ENCODE assay signal across 8 cellular contexts in genomic region chr5:56123531-56124243, GRCh38.
DNase-seq lines count a peak whose midpoint lies in the region; ATAC-seq and TF ChIP-seq lines count a peak whose summit lies in the region.

No MANE protein-coding gene starts in this region.

- no peak for TF ChIP-seq CTCF in suprapubic skin (IDR thresholded peaks at IDR 0.05)

- no peak for TF ChIP-seq EP300 in suprapubic skin (IDR thresholded peaks at IDR 0.05)

- ATAC-seq in activated naive CD8-positive, alpha-beta T cell treated with anti-CD3 and anti-CD28 coated beads, Interleukin-2, amount 50 U/mL, for 24 hours: peak; percentile 59
- no peak for ATAC-seq in HG03520 (IDR thresholded peaks at IDR 0.05; ENCODE audit: unreplicated experiment)

- no peaks in the 10 kb centered on the region for H3K36me3 ChIP-seq in suprapubic skin

- no peak for DNase-seq in activated naive CD8-positive, alpha-beta T cell treated with anti-CD3 and anti-CD28 coated beads, Interleukin-2, amount 50 U/mL, for 24 hours
- DNase-seq in activated naive CD8-positive, alpha-beta T cell treated with anti-CD3 and anti-CD28 coated beads for 36 hours: no peak
- DNase-seq in amniotic epithelial cell (ENCODE audit: low read depth): peak; percentile 100
- DNase-seq in iPS-NIHi7 (ENCODE audit: extremely low spot score): peak; percentile 87
- DNase-seq in suprapubic skin (ENCODE audit: low spot score in 2 of 2): peak in 1 of 2 donors; percentile 72
- no peak for DNase-seq in activated effector memory CD4-positive, alpha-beta T cell treated with Interleukin-2 at 50 U/mL for 16 hours
- DNase-seq in central memory CD4-positive, alpha-beta T cell: no peak

- no peak overlapping the region for H3K4me3 ChIP-seq in suprapubic skin

- peaks cover 35% of the 10 kb centered on the region for H3K4me1 Mint-ChIP-seq in activated naive CD8-positive, alpha-beta T cell treated with anti-CD3 and anti-CD28 coated beads, Interleukin-2, amount 50 U/mL, for 24 hours
- peaks cover 41% of the 10 kb centered on the region for H3K4me1 Mint-ChIP-seq in activated naive CD8-positive, alpha-beta T cell treated with anti-CD3 and anti-CD28 coated beads for 36 hours

- no peaks in the 10 kb centered on the region for H3K9me3 ChIP-seq in suprapubic skin

- no peaks in the 10 kb centered on the region for H3K27me3 ChIP-seq in suprapubic skin

- H3K9me3 Mint-ChIP-seq in activated naive CD8-positive, alpha-beta T cell treated with anti-CD3 and anti-CD28 coated beads, Interleukin-2, amount 50 U/mL, for 24 hours: no peaks in the 10 kb centered on the region
- H3K9me3 Mint-ChIP-seq in activated naive CD8-positive, alpha-beta T cell treated with anti-CD3 and anti-CD28 coated beads for 36 hours: no peaks in the 10 kb centered on the region

- no peak for TF ChIP-seq POLR2A in suprapubic skin (IDR thresholded peaks at IDR 0.05)

- peak overlapping the region; percentile 53 for H3K27ac ChIP-seq in suprapubic skin

- H3K36me3 Mint-ChIP-seq in activated naive CD8-positive, alpha-beta T cell treated with anti-CD3 and anti-CD28 coated beads, Interleukin-2, amount 50 U/mL, for 24 hours (ENCODE audit: low read depth): no peaks in the 10 kb centered on the region
- H3K36me3 Mint-ChIP-seq in activated naive CD8-positive, alpha-beta T cell treated with anti-CD3 and anti-CD28 coated beads for 36 hours: no peaks in the 10 kb centered on the region

- 61% methylated on average over 8 of the region's 8 CpGs for WGBS in suprapubic skin

- H3K4me3 Mint-ChIP-seq in activated naive CD8-positive, alpha-beta T cell treated with anti-CD3 and anti-CD28 coated beads, Interleukin-2, amount 50 U/mL, for 24 hours: no peak overlapping the region
- no peak overlapping the region for H3K4me3 Mint-ChIP-seq in activated naive CD8-positive, alpha-beta T cell treated with anti-CD3 and anti-CD28 coated beads for 36 hours

- peak overlapping the region; percentile 10 for H3K27ac Mint-ChIP-seq in activated naive CD8-positive, alpha-beta T cell treated with anti-CD3 and anti-CD28 coated beads, Interleukin-2, amount 50 U/mL, for 24 hours
- H3K27ac Mint-ChIP-seq in activated naive CD8-positive, alpha-beta T cell treated with anti-CD3 and anti-CD28 coated beads for 36 hours: no peak overlapping the region

- peaks cover 6% of the 10 kb centered on the region for H3K4me1 ChIP-seq in suprapubic skin

- no peaks in the 10 kb centered on the region for H3K27me3 Mint-ChIP-seq in activated naive CD8-positive, alpha-beta T cell treated with anti-CD3 and anti-CD28 coated beads, Interleukin-2, amount 50 U/mL, for 24 hours
- no peaks in the 10 kb centered on the region for H3K27me3 Mint-ChIP-seq in activated naive CD8-positive, alpha-beta T cell treated with anti-CD3 and anti-CD28 coated beads for 36 hours

Comparison
In these comparisons a context has a peak if more than half of its experiments do, and no peak if none do; other contexts are left out.
1. DNase-seq: peak in amniotic epithelial cell (single experiment) and iPS-NIHi7 (single experiment); none in activated naive CD8-positive, alpha-beta T cell treated with anti-CD3 and anti-CD28 coated beads, Interleukin-2, amount 50 U/mL, for 24 hours (single experiment), activated naive CD8-positive, alpha-beta T cell treated with anti-CD3 and anti-CD28 coated beads for 36 hours (single experiment), activated effector memory CD4-positive, alpha-beta T cell treated with Interleukin-2 at 50 U/mL for 16 hours (single experiment) and central memory CD4-positive, alpha-beta T cell (single experiment).